Comparison of ENCODE assay signal across 8 cellular contexts in the genomic region with DNA sequence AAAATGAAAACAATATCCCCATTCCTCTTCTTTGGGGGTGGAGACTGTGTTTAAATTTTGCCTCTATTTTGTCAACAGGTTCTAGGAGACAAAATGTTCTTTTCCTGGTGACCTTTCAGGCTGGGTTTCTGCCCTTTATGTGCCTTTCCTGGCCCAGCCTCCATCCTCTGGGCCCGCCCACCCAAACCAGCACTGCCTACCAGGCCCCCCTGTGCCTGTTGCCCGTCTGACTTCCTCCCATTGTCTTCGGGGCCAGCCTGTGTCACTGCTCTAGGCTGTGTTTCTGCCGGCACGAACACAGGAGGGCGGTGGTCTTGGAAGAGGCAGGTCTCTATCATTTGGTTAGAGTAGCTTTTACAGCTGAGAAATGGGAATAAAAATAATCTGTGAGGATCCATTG. TPM values are rescaled to one million over a fixed set of nuclear protein-coding genes. Genes with fewer than 3 reads are reported as not detected.
DNase-seq lines count a peak whose midpoint lies in the region; ATAC-seq and TF ChIP-seq lines count a peak whose summit lies in the region.

No MANE protein-coding gene starts in this region.

- H3K27me3 Mint-ChIP-seq in activated CD4-positive, alpha-beta T cell treated with anti-CD3 and anti-CD28 coated beads for 36 hours = no peaks in the 10 kb centered on the region
- H3K27me3 Mint-ChIP-seq in naive thymus-derived CD4-positive, alpha-beta T cell = no peaks in the 10 kb centered on the region
- H3K27me3 Mint-ChIP-seq in HFFc6 (ENCODE audit: insufficient read depth) = peaks cover 5% of the 10 kb centered on the region; the same call in 1 of the 2 replicates

- 53 to 55% methylated on average over 6 of the region's 6 CpGs for WGBS in thyroid gland, 2 donors

- TF ChIP-seq CTCF in C4-2B (conservative IDR thresholded peaks at IDR 0.05) (no peak), thyroid gland (IDR thresholded peaks at IDR 0.05) (no peak), HFFc6 (IDR thresholded peaks at IDR 0.05) (no peak), PC-3 (conservative IDR thresholded peaks at IDR 0.05; ENCODE audit: low read depth, low read length) (no peak)

- H3K27ac Mint-ChIP-seq in activated CD4-positive, alpha-beta T cell treated with anti-CD3 and anti-CD28 coated beads for 36 hours = peak overlapping the region; percentile 97
- H3K27ac Mint-ChIP-seq in naive thymus-derived CD4-positive, alpha-beta T cell = peak overlapping the region; percentile 87 to 99 (median 98)
- no peak overlapping the region for H3K27ac Mint-ChIP-seq in HFFc6

- H3K4me3 Mint-ChIP-seq in activated CD4-positive, alpha-beta T cell treated with anti-CD3 and anti-CD28 coated beads for 36 hours = peak overlapping the region; percentile 64
- H3K4me3 Mint-ChIP-seq in naive thymus-derived CD4-positive, alpha-beta T cell = peak overlapping the region; percentile 79 to 98 (median 86)
- H3K4me3 Mint-ChIP-seq in HFFc6 = no peak overlapping the region

- DNase-seq in activated CD4-positive, alpha-beta T cell treated with anti-CD3 and anti-CD28 coated beads for 36 hours = peak; percentile 77
- peak in 2 of 3 donors; percentile 39 to 49 for DNase-seq in effector memory CD4-positive, alpha-beta T cell
- peak in 7 of 9 donors; percentile 57 to 84 (median 65) for DNase-seq in naive thymus-derived CD4-positive, alpha-beta T cell
- DNase-seq in thyroid gland (peak; percentile 67 to 76), LoVo (ENCODE audit: low spot score) (no peak), HFFc6 (no peak), PC-3 (no peak)

- no peaks in the 10 kb centered on the region for H3K9me2 ChIP-seq in PC-3 (replicated peaks; ENCODE audit: low read length)

- H3F3A ChIP-seq in PC-3 (ENCODE audit: low read length, unreplicated experiment) = no peaks in the 10 kb centered on the region

- no peaks in the 10 kb centered on the region for H3K9me3 ChIP-seq in effector memory CD4-positive, alpha-beta T cell (ENCODE audit: control insufficient read depth, low read length)
- H3K9me3 ChIP-seq in naive thymus-derived CD4-positive, alpha-beta T cell (ENCODE audit: control insufficient read depth in 2 of 3, low read length in 3 of 3) = no peaks in the 10 kb centered on the region
- H3K9me3 ChIP-seq in thyroid gland (no peaks in the 10 kb centered on the region), PC-3 (ENCODE audit: low read length) (no peaks in the 10 kb centered on the region)

- no peak overlapping the region for H2AFZ ChIP-seq in PC-3 (ENCODE audit: low read length)

- H3K4me2 ChIP-seq in PC-3 (ENCODE audit: low read length) = no peak overlapping the region

- TF ChIP-seq POLR2A in thyroid gland (IDR thresholded peaks at IDR 0.05) = peak in 1 of 2 donors; percentile 44

- peak overlapping the region; percentile 27 for H3K4me3 ChIP-seq in effector memory CD4-positive, alpha-beta T cell (ENCODE audit: insufficient read depth, low read depth, low read length, poor library complexity, severe bottlenecking)
- peak overlapping the region; percentile 57 for H3K4me3 ChIP-seq in naive thymus-derived CD4-positive, alpha-beta T cell (ENCODE audit: low read length)
- no peak overlapping the region for H3K4me3 ChIP-seq in thyroid gland (replicated peaks in 1 of 3)
- H3K4me3 ChIP-seq in PC-3 (ENCODE audit: low read length) = no peak overlapping the region

- no peaks in the 10 kb centered on the region for H4K20me1 ChIP-seq in PC-3 (ENCODE audit: low read length)

- H3K9ac ChIP-seq in PC-3 (ENCODE audit: low read length) = no peak overlapping the region

- H3K36me3 Mint-ChIP-seq in activated CD4-positive, alpha-beta T cell treated with anti-CD3 and anti-CD28 coated beads for 36 hours (ENCODE audit: low read depth) = peaks cover 30% of the 10 kb centered on the region
- peaks cover 6 to 46% (median 21%) of the 10 kb centered on the region in 5 donors for H3K36me3 Mint-ChIP-seq in naive thymus-derived CD4-positive, alpha-beta T cell
- H3K36me3 Mint-ChIP-seq in HFFc6 (ENCODE audit: low read depth) = peaks cover 10% of the 10 kb centered on the region

- peaks cover 9% of the 10 kb centered on the region for H3K36me3 ChIP-seq in effector memory CD4-positive, alpha-beta T cell (ENCODE audit: control insufficient read depth, insufficient read depth, low read length)
- peaks cover 0 to 23% (median 0%) of the 10 kb centered on the region in 3 experiments for H3K36me3 ChIP-seq in naive thymus-derived CD4-positive, alpha-beta T cell (ENCODE audit: control insufficient read depth in 2 of 3, insufficient read depth in 3 of 3, low read length in 3 of 3)
- no peaks in the 10 kb centered on the region for H3K36me3 ChIP-seq in thyroid gland
- H3K36me3 ChIP-seq in PC-3 (ENCODE audit: low read depth, low read length) = no peaks in the 10 kb centered on the region

- peaks cover 91% of the 10 kb centered on the region for H3K4me1 ChIP-seq in effector memory CD4-positive, alpha-beta T cell (ENCODE audit: control insufficient read depth, insufficient read depth, low read length, poor library complexity, severe bottlenecking)
- peaks cover 85 to 95% of the 10 kb centered on the region in 2 donors for H3K4me1 ChIP-seq in naive thymus-derived CD4-positive, alpha-beta T cell (ENCODE audit: control insufficient read depth in 2 of 2, insufficient read depth in 2 of 2, low read length in 2 of 2)
- peaks cover 98 to 100% of the 10 kb centered on the region in 2 donors for H3K4me1 ChIP-seq in thyroid gland
- H3K4me1 ChIP-seq in PC-3 (ENCODE audit: insufficient read depth, low read length) = no peaks in the 10 kb centered on the region

- BruUV-seq in PC-3 (replicated peaks; lab: Mats Ljungman, UMichigan) = no TSS peak

- POLR2A ChIA-PET in activated CD4-positive, alpha-beta T cell treated with anti-CD3 and anti-CD28 coated beads for 36 hours (lab: Charles Lee) = interaction anchor here (0.6 to 1.1 kb wide), 2 partner anchors 32 to 33 kb away, joined by 3 to 5 read pairs; no protein-coding TSS in a partner anchor
- POLR2A ChIA-PET in naive thymus-derived CD4-positive, alpha-beta T cell (lab: Charles Lee) = interaction anchor here (0.6 to 32.8 kb wide), 7 partner anchors 12 to 58 kb away, joined by 3 to 608 read pairs (median 26); a partner anchor contains a TSS
- POLR2A ChIA-PET in PC-3 (lab: Charles Lee; ENCODE audit: unreplicated experiment) = no interaction called here

- intact Hi-C loops in activated CD4-positive, alpha-beta T cell treated with anti-CD3 and anti-CD28 coated beads for 36 hours (cut with DNase I, micrococcal nuclease) = loop anchor here in 1 of 2 experiments (1.0 kb wide), 1 partner anchor 9 kb away; no protein-coding TSS in a partner anchor
- intact Hi-C loops in naive thymus-derived CD4-positive, alpha-beta T cell (cut with micrococcal nuclease) = loop anchor here in 1 of 2 donors (1.0 to 10.0 kb wide), 6 partner anchors 9 to 1401 kb away; a partner anchor contains a TSS
- intact Hi-C loops in thyroid gland (cut with DNase I) = no loop called here
- intact Hi-C loops in PC-3 (cut with micrococcal nuclease) = no loop called here

- ATAC-seq in activated CD4-positive, alpha-beta T cell treated with anti-CD3 and anti-CD28 coated beads for 36 hours = peak; percentile 9
- peak; percentile 51 for ATAC-seq in naive thymus-derived CD4-positive, alpha-beta T cell
- ATAC-seq in PC-3 = no peak

- peak overlapping the region; percentile 83 for H3K27ac ChIP-seq in C4-2B
- H3K27ac ChIP-seq in effector memory CD4-positive, alpha-beta T cell (ENCODE audit: insufficient read depth, low read length, poor library complexity, severe bottlenecking) = peak overlapping the region; percentile 84
- H3K27ac ChIP-seq in naive thymus-derived CD4-positive, alpha-beta T cell (ENCODE audit: low read depth, low read length) = peak overlapping the region; percentile 84
- peak overlapping the region; percentile 64 to 99 (median 93) for H3K27ac ChIP-seq in thyroid gland
- no peak overlapping the region for H3K27ac ChIP-seq in PC-3 (ENCODE audit: low read length)

- H3K9me3 Mint-ChIP-seq in activated CD4-positive, alpha-beta T cell treated with anti-CD3 and anti-CD28 coated beads for 36 hours (ENCODE audit: low read depth) = no peaks in the 10 kb centered on the region
- no peaks in the 10 kb centered on the region for H3K9me3 Mint-ChIP-seq in naive thymus-derived CD4-positive, alpha-beta T cell
- H3K9me3 Mint-ChIP-seq in HFFc6 = no peaks in the 10 kb centered on the region

- H3K27me3 ChIP-seq in effector memory CD4-positive, alpha-beta T cell (replicated peaks; ENCODE audit: control insufficient read depth, insufficient read depth, low read length, poor library complexity, severe bottlenecking) = no peaks in the 10 kb centered on the region
- no peaks in the 10 kb centered on the region for H3K27me3 ChIP-seq in naive thymus-derived CD4-positive, alpha-beta T cell (ENCODE audit: control insufficient read depth in 2 of 2, insufficient read depth in 2 of 2, low read length in 2 of 2)
- H3K27me3 ChIP-seq in thyroid gland (no peaks in the 10 kb centered on the region), PC-3 (ENCODE audit: low read length) (no peaks in the 10 kb centered on the region)

- no peaks in the 10 kb centered on the region for H3K79me2 ChIP-seq in PC-3 (ENCODE audit: low read length)

- peaks cover 98% of the 10 kb centered on the region for H3K4me1 Mint-ChIP-seq in activated CD4-positive, alpha-beta T cell treated with anti-CD3 and anti-CD28 coated beads for 36 hours
- H3K4me1 Mint-ChIP-seq in naive thymus-derived CD4-positive, alpha-beta T cell = peaks cover 77 to 99% (median 93%) of the 10 kb centered on the region in 7 donors
- H3K4me1 Mint-ChIP-seq in HFFc6 (ENCODE audit: low read depth) = peaks cover 78% of the 10 kb centered on the region

- CTCF ChIA-PET in activated CD4-positive, alpha-beta T cell treated with anti-CD3 and anti-CD28 coated beads for 36 hours (lab: Charles Lee) = interaction anchor here (0.8 to 21.2 kb wide), 10 partner anchors 9 to 57 kb away, joined by 3 to 372 read pairs (median 4); a partner anchor contains a TSS
- CTCF ChIA-PET in naive thymus-derived CD4-positive, alpha-beta T cell (lab: Charles Lee) = interaction anchor here (0.9 to 39.2 kb wide), 11 partner anchors 9 to 63 kb away, joined by 3 to 839 read pairs (median 11); no protein-coding TSS in a partner anchor
- CTCF ChIA-PET in PC-3 (lab: Charles Lee) = no interaction called here

RNA-seq across cellular contexts. Expression of a gene that starts 13.9 kb away (rescaled TPM):
- 10 to 100 TPM; 37.6 to 43.8 TPM for total RNA-seq in activated CD4-positive, alpha-beta T cell treated with anti-CD3 and anti-CD28 coated beads for 36 hours
- total RNA-seq in naive thymus-derived CD4-positive, alpha-beta T cell = 100 to 1,000 TPM; 135 to 165 (median 160) TPM
- polyA plus RNA-seq in naive thymus-derived CD4-positive, alpha-beta T cell = 100 to 1,000 TPM; 179 to 386 TPM
- 10 to 100 TPM; 61.6 to 83.4 (median 77.9) TPM for total RNA-seq in thyroid gland
- 10 to 100 TPM; 72.9 to 96.2 (median 84.5) TPM for total RNA-seq in HFFc6 (2021; fragmentation: NEBNext Ultra II Directional; extraction: Animal tissue kit (Norgen Biotek cat#: 25700))
- total RNA-seq in PC-3 (2014; rRNA removed) = not detected in 2 replicates

RNA-seq across cellular contexts. Expression of a gene that starts 59.7 kb away (rescaled TPM):
- 10 to 100 TPM; 15.0 to 17.6 TPM for total RNA-seq in activated CD4-positive, alpha-beta T cell treated with anti-CD3 and anti-CD28 coated beads for 36 hours
- total RNA-seq in naive thymus-derived CD4-positive, alpha-beta T cell = 1 to 10 TPM; 5.6 to 9.7 (median 8.5) TPM
- polyA plus RNA-seq in naive thymus-derived CD4-positive, alpha-beta T cell = 10 to 100 TPM; 15.4 to 20.1 TPM
- total RNA-seq in thyroid gland (10 to 100 TPM; 68.2 to 93.3 (median 79.7) TPM), PC-3 (2014; rRNA removed) (not detected in 2 replicates)
- total RNA-seq in HFFc6 (2021; fragmentation: NEBNext Ultra II Directional; extraction: Animal tissue kit (Norgen Biotek cat#: 25700)) = under 1 TPM in 3 of 6 experiments, not detected in 3; 0.15 to 0.52 (median 0.28) TPM

Comparison
In these comparisons a context has a peak if more than half of its experiments do, and no peak if none do; other contexts are left out.
1. DNase-seq: peak in activated CD4-positive, alpha-beta T cell treated with anti-CD3 and anti-CD28 coated beads for 36 hours (single experiment), effector memory CD4-positive, alpha-beta T cell (2 of 3), naive thymus-derived CD4-positive, alpha-beta T cell (7 of 9) and thyroid gland (2 of 2); none in LoVo (single experiment), HFFc6 (single experiment) and PC-3 (single experiment).
2. H3K4me3 ChIP-seq: peak in effector memory CD4-positive, alpha-beta T cell (single experiment) and naive thymus-derived CD4-positive, alpha-beta T cell (single experiment); none in thyroid gland (0 of 3) and PC-3 (single experiment).
3. RNA of a gene that starts 13.9 kb away (total RNA-seq): 135 to 165 TPM in naive thymus-derived CD4-positive, alpha-beta T cell, 72.9 to 96.2 TPM in HFFc6, 61.6 to 83.4 TPM in thyroid gland and 37.6 to 43.8 TPM in activated CD4-positive, alpha-beta T cell treated with anti-CD3 and anti-CD28 coated beads for 36 hours; not detected in PC-3; every median in the first group is over 10 times any median in the second.